Comparison of ENCODE assay signal across 1 cellular context in genomic region chr15:40357723-40358491, GRCh38.
A peak's percentile ranks its signal among the peaks of the same experiment; 100 is the strongest.
TF ChIP-seq lines count a peak whose summit lies in the region.

TSS of gene DISP2 (plus strand) at chr15:40358219. CDS start at chr15:40358322, 103 bp downstream.

TF ChIP-seq in HepG2, 621 proteins besides CTCF, POLR2A, EP300 and RAD21 (continued from another document and continues in another):
- TF ChIP-seq, protein P1, sequence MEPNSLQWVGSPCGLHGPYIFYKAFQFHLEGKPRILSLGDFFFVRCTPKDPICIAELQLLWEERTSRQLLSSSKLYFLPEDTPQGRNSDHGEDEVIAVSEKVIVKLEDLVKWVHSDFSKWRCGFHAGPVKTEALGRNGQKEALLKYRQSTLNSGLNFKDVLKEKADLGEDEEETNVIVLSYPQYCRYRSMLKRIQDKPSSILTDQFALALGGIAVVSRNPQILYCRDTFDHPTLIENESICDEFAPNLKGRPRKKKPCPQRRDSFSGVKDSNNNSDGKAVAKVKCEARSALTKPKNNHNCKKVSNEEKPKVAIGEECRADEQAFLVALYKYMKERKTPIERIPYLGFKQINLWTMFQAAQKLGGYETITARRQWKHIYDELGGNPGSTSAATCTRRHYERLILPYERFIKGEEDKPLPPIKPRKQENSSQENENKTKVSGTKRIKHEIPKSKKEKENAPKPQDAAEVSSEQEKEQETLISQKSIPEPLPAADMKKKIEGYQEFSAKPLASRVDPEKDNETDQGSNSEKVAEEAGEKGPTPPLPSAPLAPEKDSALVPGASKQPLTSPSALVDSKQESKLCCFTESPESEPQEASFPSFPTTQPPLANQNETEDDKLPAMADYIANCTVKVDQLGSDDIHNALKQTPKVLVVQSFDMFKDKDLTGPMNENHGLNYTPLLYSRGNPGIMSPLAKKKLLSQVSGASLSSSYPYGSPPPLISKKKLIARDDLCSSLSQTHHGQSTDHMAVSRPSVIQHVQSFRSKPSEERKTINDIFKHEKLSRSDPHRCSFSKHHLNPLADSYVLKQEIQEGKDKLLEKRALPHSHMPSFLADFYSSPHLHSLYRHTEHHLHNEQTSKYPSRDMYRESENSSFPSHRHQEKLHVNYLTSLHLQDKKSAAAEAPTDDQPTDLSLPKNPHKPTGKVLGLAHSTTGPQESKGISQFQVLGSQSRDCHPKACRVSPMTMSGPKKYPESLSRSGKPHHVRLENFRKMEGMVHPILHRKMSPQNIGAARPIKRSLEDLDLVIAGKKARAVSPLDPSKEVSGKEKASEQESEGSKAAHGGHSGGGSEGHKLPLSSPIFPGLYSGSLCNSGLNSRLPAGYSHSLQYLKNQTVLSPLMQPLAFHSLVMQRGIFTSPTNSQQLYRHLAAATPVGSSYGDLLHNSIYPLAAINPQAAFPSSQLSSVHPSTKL (CRISPR knock-in tag; IDR thresholded peaks at IDR 0.05): 0 out of 2 replicates have a peak, but pooled peaks have one; percentile 8
- TF ChIP-seq, protein P2, sequence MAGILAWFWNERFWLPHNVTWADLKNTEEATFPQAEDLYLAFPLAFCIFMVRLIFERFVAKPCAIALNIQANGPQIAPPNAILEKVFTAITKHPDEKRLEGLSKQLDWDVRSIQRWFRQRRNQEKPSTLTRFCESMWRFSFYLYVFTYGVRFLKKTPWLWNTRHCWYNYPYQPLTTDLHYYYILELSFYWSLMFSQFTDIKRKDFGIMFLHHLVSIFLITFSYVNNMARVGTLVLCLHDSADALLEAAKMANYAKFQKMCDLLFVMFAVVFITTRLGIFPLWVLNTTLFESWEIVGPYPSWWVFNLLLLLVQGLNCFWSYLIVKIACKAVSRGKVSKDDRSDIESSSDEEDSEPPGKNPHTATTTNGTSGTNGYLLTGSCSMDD (CRISPR knock-in tag; IDR thresholded peaks at IDR 0.05): peak; percentile 39; the same call in 1 of the 2 replicates
- TF ChIP-seq PHF8 (CRISPR knock-in tag; IDR thresholded peaks at IDR 0.05) (peak; percentile 52), KLF13 (CRISPR knock-in tag; IDR thresholded peaks at IDR 0.05) (no peak), AHR (CRISPR knock-in tag; IDR thresholded peaks at IDR 0.05) (0 out of 2 replicates have a peak, but pooled peaks have one; percentile 32), ZNF318 (CRISPR knock-in tag; IDR thresholded peaks at IDR 0.05) (0 out of 2 replicates have a peak, but pooled peaks have one; percentile 50), KAT2B (IDR thresholded peaks at IDR 0.05; ENCODE audit: borderline replicate concordance, low read depth, low read length) (no peak), ARNTL (CRISPR knock-in tag; IDR thresholded peaks at IDR 0.05) (no peak), KLF6 (CRISPR knock-in tag; IDR thresholded peaks at IDR 0.05) (0 out of 2 replicates have a peak, but pooled peaks have one; percentile 58), EEA1 (CRISPR knock-in tag; IDR thresholded peaks at IDR 0.05; ENCODE audit: borderline replicate concordance) (0 out of 2 replicates have a peak, but pooled peaks have one; percentile 33), ZBTB2 (CRISPR knock-in tag; IDR thresholded peaks at IDR 0.05; ENCODE audit: low read depth) (peak; percentile 27), SAP130 (CRISPR knock-in tag; IDR thresholded peaks at IDR 0.05; ENCODE audit: low read depth) (peak; percentile 91), EED (CRISPR knock-in tag; IDR thresholded peaks at IDR 0.05) (0 out of 2 replicates have a peak, but pooled peaks have one; percentile 28), TAF1 (CRISPR knock-in tag; IDR thresholded peaks at IDR 0.05) (0 out of 2 replicates have a peak, but pooled peaks have one; percentile 24), SALL1 (CRISPR knock-in tag; IDR thresholded peaks at IDR 0.05) (peak; percentile 44; the same call in 1 of the 2 replicates), ZNF274 (CRISPR knock-in tag; IDR thresholded peaks at IDR 0.05) (peak; percentile 60; the same call in 1 of the 2 replicates), ZNF747 (CRISPR knock-in tag; IDR thresholded peaks at IDR 0.05; ENCODE audit: borderline replicate concordance) (0 out of 2 replicates have a peak, but pooled peaks have one; percentile 60), ZNF251 (CRISPR knock-in tag; IDR thresholded peaks at IDR 0.05) (no peak), ZNF224 (CRISPR knock-in tag; IDR thresholded peaks at IDR 0.05) (no peak), ZNF619 (CRISPR knock-in tag; IDR thresholded peaks at IDR 0.05) (no peak), NRL (CRISPR knock-in tag; IDR thresholded peaks at IDR 0.05; ENCODE audit: borderline replicate concordance) (peak; percentile 32; the same call in 1 of the 2 replicates), HNRNPLL (IDR thresholded peaks at IDR 0.05; ENCODE audit: low read depth, low read length, poor library complexity, severe bottlenecking) (peak; percentile 39)
- TF ChIP-seq, protein P3, sequence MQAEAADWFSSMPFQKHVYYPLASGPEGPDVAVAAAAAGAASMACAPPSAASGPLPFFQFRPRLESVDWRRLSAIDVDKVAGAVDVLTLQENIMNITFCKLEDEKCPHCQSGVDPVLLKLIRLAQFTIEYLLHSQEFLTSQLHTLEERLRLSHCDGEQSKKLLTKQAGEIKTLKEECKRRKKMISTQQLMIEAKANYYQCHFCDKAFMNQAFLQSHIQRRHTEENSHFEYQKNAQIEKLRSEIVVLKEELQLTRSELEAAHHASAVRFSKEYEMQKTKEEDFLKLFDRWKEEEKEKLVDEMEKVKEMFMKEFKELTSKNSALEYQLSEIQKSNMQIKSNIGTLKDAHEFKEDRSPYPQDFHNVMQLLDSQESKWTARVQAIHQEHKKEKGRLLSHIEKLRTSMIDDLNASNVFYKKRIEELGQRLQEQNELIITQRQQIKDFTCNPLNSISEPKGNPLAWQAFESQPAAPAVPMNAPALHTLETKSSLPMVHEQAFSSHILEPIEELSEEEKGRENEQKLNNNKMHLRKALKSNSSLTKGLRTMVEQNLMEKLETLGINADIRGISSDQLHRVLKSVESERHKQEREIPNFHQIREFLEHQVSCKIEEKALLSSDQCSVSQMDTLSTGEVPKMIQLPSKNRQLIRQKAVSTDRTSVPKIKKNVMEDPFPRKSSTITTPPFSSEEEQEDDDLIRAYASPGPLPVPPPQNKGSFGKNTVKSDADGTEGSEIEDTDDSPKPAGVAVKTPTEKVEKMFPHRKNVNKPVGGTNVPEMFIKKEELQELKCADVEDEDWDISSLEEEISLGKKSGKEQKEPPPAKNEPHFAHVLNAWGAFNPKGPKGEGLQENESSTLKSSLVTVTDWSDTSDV (CRISPR knock-in tag; IDR thresholded peaks at IDR 0.05): no peak
- TF ChIP-seq, protein P4, sequence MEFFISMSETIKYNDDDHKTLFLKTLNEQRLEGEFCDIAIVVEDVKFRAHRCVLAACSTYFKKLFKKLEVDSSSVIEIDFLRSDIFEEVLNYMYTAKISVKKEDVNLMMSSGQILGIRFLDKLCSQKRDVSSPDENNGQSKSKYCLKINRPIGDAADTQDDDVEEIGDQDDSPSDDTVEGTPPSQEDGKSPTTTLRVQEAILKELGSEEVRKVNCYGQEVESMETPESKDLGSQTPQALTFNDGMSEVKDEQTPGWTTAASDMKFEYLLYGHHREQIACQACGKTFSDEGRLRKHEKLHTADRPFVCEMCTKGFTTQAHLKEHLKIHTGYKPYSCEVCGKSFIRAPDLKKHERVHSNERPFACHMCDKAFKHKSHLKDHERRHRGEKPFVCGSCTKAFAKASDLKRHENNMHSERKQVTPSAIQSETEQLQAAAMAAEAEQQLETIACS (CRISPR knock-in tag; IDR thresholded peaks at IDR 0.05): no peak
- TF ChIP-seq, protein P5, sequence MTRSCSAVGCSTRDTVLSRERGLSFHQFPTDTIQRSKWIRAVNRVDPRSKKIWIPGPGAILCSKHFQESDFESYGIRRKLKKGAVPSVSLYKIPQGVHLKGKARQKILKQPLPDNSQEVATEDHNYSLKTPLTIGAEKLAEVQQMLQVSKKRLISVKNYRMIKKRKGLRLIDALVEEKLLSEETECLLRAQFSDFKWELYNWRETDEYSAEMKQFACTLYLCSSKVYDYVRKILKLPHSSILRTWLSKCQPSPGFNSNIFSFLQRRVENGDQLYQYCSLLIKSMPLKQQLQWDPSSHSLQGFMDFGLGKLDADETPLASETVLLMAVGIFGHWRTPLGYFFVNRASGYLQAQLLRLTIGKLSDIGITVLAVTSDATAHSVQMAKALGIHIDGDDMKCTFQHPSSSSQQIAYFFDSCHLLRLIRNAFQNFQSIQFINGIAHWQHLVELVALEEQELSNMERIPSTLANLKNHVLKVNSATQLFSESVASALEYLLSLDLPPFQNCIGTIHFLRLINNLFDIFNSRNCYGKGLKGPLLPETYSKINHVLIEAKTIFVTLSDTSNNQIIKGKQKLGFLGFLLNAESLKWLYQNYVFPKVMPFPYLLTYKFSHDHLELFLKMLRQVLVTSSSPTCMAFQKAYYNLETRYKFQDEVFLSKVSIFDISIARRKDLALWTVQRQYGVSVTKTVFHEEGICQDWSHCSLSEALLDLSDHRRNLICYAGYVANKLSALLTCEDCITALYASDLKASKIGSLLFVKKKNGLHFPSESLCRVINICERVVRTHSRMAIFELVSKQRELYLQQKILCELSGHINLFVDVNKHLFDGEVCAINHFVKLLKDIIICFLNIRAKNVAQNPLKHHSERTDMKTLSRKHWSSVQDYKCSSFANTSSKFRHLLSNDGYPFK (CRISPR knock-in tag; IDR thresholded peaks at IDR 0.05; ENCODE audit: borderline replicate concordance): no peak
- TF ChIP-seq, protein P6, sequence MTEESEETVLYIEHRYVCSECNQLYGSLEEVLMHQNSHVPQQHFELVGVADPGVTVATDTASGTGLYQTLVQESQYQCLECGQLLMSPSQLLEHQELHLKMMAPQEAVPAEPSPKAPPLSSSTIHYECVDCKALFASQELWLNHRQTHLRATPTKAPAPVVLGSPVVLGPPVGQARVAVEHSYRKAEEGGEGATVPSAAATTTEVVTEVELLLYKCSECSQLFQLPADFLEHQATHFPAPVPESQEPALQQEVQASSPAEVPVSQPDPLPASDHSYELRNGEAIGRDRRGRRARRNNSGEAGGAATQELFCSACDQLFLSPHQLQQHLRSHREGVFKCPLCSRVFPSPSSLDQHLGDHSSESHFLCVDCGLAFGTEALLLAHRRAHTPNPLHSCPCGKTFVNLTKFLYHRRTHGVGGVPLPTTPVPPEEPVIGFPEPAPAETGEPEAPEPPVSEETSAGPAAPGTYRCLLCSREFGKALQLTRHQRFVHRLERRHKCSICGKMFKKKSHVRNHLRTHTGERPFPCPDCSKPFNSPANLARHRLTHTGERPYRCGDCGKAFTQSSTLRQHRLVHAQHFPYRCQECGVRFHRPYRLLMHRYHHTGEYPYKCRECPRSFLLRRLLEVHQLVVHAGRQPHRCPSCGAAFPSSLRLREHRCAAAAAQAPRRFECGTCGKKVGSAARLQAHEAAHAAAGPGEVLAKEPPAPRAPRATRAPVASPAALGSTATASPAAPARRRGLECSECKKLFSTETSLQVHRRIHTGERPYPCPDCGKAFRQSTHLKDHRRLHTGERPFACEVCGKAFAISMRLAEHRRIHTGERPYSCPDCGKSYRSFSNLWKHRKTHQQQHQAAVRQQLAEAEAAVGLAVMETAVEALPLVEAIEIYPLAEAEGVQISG (CRISPR knock-in tag; IDR thresholded peaks at IDR 0.05): peak; percentile 75
